ENCODE assay signal across 1 cellular context in the genomic region with DNA sequence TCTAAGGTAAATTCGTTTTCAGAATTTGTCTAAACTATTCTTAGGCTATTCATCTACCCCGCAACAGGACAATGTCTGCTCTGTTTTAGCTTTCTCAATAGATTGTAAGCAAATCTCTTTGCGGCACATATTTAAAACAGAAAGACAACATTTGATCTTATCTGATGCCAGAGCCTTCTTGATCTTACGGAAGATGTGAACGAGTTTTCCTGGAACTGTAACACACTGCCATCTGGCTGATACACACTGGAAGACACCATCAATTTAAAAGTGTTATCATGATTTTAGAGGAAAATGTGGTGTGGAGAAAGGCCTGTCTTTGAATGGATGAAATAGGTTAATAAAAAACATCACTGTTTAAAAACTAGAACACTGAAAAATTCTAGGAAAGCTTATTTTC.
TF ChIP-seq lines count a peak whose summit lies in the region.

No MANE protein-coding gene starts in this region.

TF ChIP-seq in SK-N-SH treated with all-trans-retinoic acid at 6 μM for 48 hours, 23 proteins besides CTCF, POLR2A, EP300 and RAD21 (continued from another document):
- TF ChIP-seq, protein P1, sequence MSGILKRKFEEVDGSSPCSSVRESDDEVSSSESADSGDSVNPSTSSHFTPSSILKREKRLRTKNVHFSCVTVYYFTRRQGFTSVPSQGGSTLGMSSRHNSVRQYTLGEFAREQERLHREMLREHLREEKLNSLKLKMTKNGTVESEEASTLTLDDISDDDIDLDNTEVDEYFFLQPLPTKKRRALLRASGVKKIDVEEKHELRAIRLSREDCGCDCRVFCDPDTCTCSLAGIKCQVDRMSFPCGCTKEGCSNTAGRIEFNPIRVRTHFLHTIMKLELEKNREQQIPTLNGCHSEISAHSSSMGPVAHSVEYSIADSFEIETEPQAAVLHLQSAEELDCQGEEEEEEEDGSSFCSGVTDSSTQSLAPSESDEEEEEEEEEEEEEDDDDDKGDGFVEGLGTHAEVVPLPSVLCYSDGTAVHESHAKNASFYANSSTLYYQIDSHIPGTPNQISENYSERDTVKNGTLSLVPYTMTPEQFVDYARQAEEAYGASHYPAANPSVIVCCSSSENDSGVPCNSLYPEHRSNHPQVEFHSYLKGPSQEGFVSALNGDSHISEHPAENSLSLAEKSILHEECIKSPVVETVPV (CRISPR knock-in tag; IDR thresholded peaks at IDR 0.05): no peak
- TF ChIP-seq OSR1 (CRISPR knock-in tag; IDR thresholded peaks at IDR 0.05) (no peak), BACH2 (CRISPR knock-in tag; IDR thresholded peaks at IDR 0.05; ENCODE audit: borderline replicate concordance) (no peak), ISL1 (CRISPR knock-in tag; IDR thresholded peaks at IDR 0.05) (no peak), ZFP30 (CRISPR knock-in tag; IDR thresholded peaks at IDR 0.05) (no peak), ZFP3 (CRISPR knock-in tag; IDR thresholded peaks at IDR 0.05) (no peak), TOX (CRISPR knock-in tag; IDR thresholded peaks at IDR 0.05; ENCODE audit: borderline replicate concordance) (no peak), ZNF565 (CRISPR knock-in tag; conservative IDR thresholded peaks at IDR 0.05; ENCODE audit: low read depth) (no peak)
- TF ChIP-seq, protein P2, sequence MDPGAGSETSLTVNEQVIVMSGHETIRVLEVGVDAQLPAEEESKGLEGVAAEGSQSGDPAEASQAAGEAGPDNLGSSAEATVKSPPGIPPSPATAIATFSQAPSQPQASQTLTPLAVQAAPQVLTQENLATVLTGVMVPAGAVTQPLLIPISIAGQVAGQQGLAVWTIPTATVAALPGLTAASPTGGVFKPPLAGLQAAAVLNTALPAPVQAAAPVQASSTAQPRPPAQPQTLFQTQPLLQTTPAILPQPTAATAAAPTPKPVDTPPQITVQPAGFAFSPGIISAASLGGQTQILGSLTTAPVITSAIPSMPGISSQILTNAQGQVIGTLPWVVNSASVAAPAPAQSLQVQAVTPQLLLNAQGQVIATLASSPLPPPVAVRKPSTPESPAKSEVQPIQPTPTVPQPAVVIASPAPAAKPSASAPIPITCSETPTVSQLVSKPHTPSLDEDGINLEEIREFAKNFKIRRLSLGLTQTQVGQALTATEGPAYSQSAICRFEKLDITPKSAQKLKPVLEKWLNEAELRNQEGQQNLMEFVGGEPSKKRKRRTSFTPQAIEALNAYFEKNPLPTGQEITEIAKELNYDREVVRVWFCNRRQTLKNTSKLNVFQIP (CRISPR knock-in tag; IDR thresholded peaks at IDR 0.05; ENCODE audit: borderline replicate concordance, low read depth): no peak
